9 cellular contexts compared by ENCODE assay signal in the genomic region with DNA sequence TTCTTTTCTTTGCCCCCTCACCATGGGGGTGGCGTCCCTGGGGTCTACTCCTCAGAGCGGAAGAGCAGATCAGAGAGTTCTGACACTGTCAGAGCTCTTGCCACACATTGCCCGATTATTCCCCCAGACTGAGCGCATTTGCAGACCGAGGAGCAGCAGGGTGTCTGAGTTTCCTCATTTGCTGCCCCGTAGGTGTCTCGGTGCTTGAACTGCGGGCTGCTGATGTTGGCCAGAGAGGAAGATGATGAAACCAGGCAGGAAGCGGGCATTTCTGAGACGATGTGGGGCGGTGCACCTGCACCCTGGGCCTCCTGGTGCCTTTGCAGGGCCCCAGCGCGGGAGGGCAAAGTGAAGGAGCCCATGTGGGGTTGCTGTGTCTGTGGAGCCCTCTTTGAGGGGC. TPM values are rescaled to one million over a fixed set of nuclear protein-coding genes. Genes with fewer than 3 reads are reported as not detected.
DNase-seq lines count a peak whose midpoint lies in the region; ATAC-seq and TF ChIP-seq lines count a peak whose summit lies in the region.
"Had no signal": no experiment of that assay in that cellular context is flagged by ENCODE, and none has a peak within 500 bp of the region (broad histone marks: within the 10 kb centered on the region; RNA-seq: fewer than 3 reads in every experiment).

No MANE protein-coding gene starts in this region.

- H4K20me1 ChIP-seq in OCI-LY3 (ENCODE audit: insufficient read depth, low read length): no peaks in the 10 kb centered on the region

- H3K27ac Mint-ChIP-seq in CD4-positive, alpha-beta T cell: peak overlapping the region; percentile 91

- H2AFZ ChIP-seq in OCI-LY3 (ENCODE audit: low read depth, low read length): peak overlapping the region; percentile 86

- H3K36me3 Mint-ChIP-seq in CD4-positive, alpha-beta T cell (ENCODE audit: low read depth): no peaks in the 10 kb centered on the region

- no peak for TF ChIP-seq CTCF in CD4-positive, alpha-beta T cell (IDR thresholded peaks at IDR 0.05)
- no peak for TF ChIP-seq CTCF in OCI-LY3 (IDR thresholded peaks at IDR 0.05; ENCODE audit: low read depth, low read length)
- peak; percentile 68 for TF ChIP-seq CTCF in neutrophil (IDR thresholded peaks at IDR 0.05)
- no peak for TF ChIP-seq CTCF in gastrocnemius medialis (IDR thresholded peaks at IDR 0.05 in 4 of 5, conservative IDR thresholded peaks at IDR 0.05 in 1 of 5)

- DNase-seq in CD4-positive, alpha-beta T cell: peak; percentile 32 to 66 (median 55)
- DNase-seq in activated gamma-delta T cell treated with Interleukin-2 at 50 U/mL for 16 hours (peak; percentile 66), foreskin melanocyte (no peak), D341Med (ENCODE audit: low spot score) (no peak), gastrocnemius medialis (no peak)

- no peaks in the 10 kb centered on the region for H3K36me3 ChIP-seq in OCI-LY3 (replicated peaks; ENCODE audit: low read depth, low read length)
- H3K36me3 ChIP-seq in neutrophil: no peaks in the 10 kb centered on the region
- H3K36me3 ChIP-seq in gastrocnemius medialis: no peaks in the 10 kb centered on the region

- POLR2A ChIA-PET in CD4-positive, alpha-beta T cell (lab: Charles Lee): interaction anchor here (1.0 to 7.8 kb wide), 4 partner anchors 10 to 56 kb away, joined by 3 to 104 read pairs (median 20); partner anchors contain the start of genes ARSG and SLC16A6

- H3K9ac ChIP-seq in OCI-LY3 (ENCODE audit: low read length): peak overlapping the region; percentile 79

- no peak for TF ChIP-seq POLR2A in gastrocnemius medialis (IDR thresholded peaks at IDR 0.05)

- H3K4me3 ChIP-seq in OCI-LY3 (ENCODE audit: low read length) (peak overlapping the region; percentile 74), neutrophil (ENCODE audit: low read depth in 1 of 2, low read length in 1 of 2) (peak overlapping the region; percentile 52 to 57), gastrocnemius medialis (no peak overlapping the region)

- no peaks in the 10 kb centered on the region for H3K9me3 ChIP-seq in CD4-positive, alpha-beta T cell (ENCODE audit: control insufficient read depth, low read length)
- H3K9me3 ChIP-seq in OCI-LY3 (ENCODE audit: insufficient read depth, low read length): no peaks in the 10 kb centered on the region
- no peaks in the 10 kb centered on the region for H3K9me3 ChIP-seq in neutrophil
- no peaks in the 10 kb centered on the region for H3K9me3 ChIP-seq in gastrocnemius medialis

- no peaks in the 10 kb centered on the region for H3K79me2 ChIP-seq in OCI-LY3 (ENCODE audit: low read length)

- peak; percentile 66 for ATAC-seq in CD4-positive, alpha-beta T cell (ENCODE audit: poor library complexity)
- ATAC-seq in GM21825 (IDR thresholded peaks at IDR 0.05; ENCODE audit: unreplicated experiment): peak; percentile 83
- ATAC-seq in gastrocnemius medialis: no peak

- in situ Hi-C loops in gastrocnemius medialis (cut with MboI; ENCODE audit: low sequenced_read_pairs in 4 of 4): no loop called here

- peak overlapping the region; percentile 75 for H3K4me3 Mint-ChIP-seq in CD4-positive, alpha-beta T cell

- H3K4me1 ChIP-seq in OCI-LY3 (ENCODE audit: low read length) (peaks cover 32% of the 10 kb centered on the region), neutrophil (ENCODE audit: control insufficient read depth in 1 of 2, insufficient read depth in 1 of 2, low read depth in 1 of 2, low read length in 1 of 2) (peaks cover 78 to 87% of the 10 kb centered on the region in 2 experiments), gastrocnemius medialis (peaks cover 0 to under 1% of the 10 kb centered on the region in 2 donors)

- peak overlapping the region; percentile 85 for H3K4me2 ChIP-seq in OCI-LY3 (ENCODE audit: low read length)

- H3K27me3 ChIP-seq in CD4-positive, alpha-beta T cell (ENCODE audit: control insufficient read depth, insufficient read depth, low read length): no peaks in the 10 kb centered on the region
- H3K27me3 ChIP-seq in OCI-LY3 (ENCODE audit: low read depth, low read length) (no peaks in the 10 kb centered on the region), neutrophil (no peaks in the 10 kb centered on the region), gastrocnemius medialis (no peaks in the 10 kb centered on the region)

- H3K9me3 Mint-ChIP-seq in CD4-positive, alpha-beta T cell: no peaks in the 10 kb centered on the region

- CTCF ChIA-PET in CD4-positive, alpha-beta T cell (lab: Charles Lee): interaction anchor here (1.1 kb wide), 1 partner anchor 174 kb away, joined by 4 read pairs; no protein-coding TSS in a partner anchor

- intact Hi-C loops in CD4-positive, alpha-beta T cell (cut with DNase I, micrococcal nuclease): loop anchor here in 1 of 2 experiments (5.0 kb wide), 1 partner anchor 49 kb away; no protein-coding TSS in a partner anchor
- intact Hi-C loops in gastrocnemius medialis (cut with DNase I; ENCODE audit: low total_unique reads): no loop called here

- peak overlapping the region; percentile 69 for H3K27ac ChIP-seq in CD4-positive, alpha-beta T cell (ENCODE audit: low read depth, low read length)
- H3K27ac ChIP-seq in OCI-LY3 (ENCODE audit: low read length) (peak overlapping the region; percentile 88), neutrophil (peak overlapping the region; percentile 99), gastrocnemius medialis (no peak overlapping the region)
- H3K27ac ChIP-seq: C4-2B had no signal

- H3K27me3 Mint-ChIP-seq in CD4-positive, alpha-beta T cell: no peaks in the 10 kb centered on the region

- peaks cover 75% of the 10 kb centered on the region for H3K4me1 Mint-ChIP-seq in CD4-positive, alpha-beta T cell (ENCODE audit: low read depth)

RNA-seq across cellular contexts. Expression of gene ARSG, which starts 55.2 kb away (rescaled TPM):
- total RNA-seq in CD4-positive, alpha-beta T cell: 10 to 100 TPM; 13.8 to 16.0 TPM
- total RNA-seq in gastrocnemius medialis: 1 to 10 TPM; 3.3 to 6.1 (median 5.4) TPM

RNA-seq across cellular contexts. Expression of gene SLC16A6, which starts 55.5 kb away (rescaled TPM):
- 1 to 10 TPM; 7.7 to 9.5 TPM for total RNA-seq in CD4-positive, alpha-beta T cell
- 1 to 10 TPM in 3 of 4 donors, under 1 TPM in 1; 0.66 to 7.1 (median 3.8) TPM for total RNA-seq in gastrocnemius medialis

Comparison
In these comparisons a context has a peak if more than half of its experiments do, and no peak if none do; other contexts are left out.
1. ATAC-seq: peak in CD4-positive, alpha-beta T cell (single experiment) and GM21825 (single experiment); none in gastrocnemius medialis (0 of 2).
2. DNase-seq: peak in CD4-positive, alpha-beta T cell (10 of 10) and activated gamma-delta T cell treated with Interleukin-2 at 50 U/mL for 16 hours (single experiment); none in foreskin melanocyte (single experiment), D341Med (single experiment) and gastrocnemius medialis (0 of 2).
3. H3K27ac ChIP-seq: peak in CD4-positive, alpha-beta T cell (single experiment), OCI-LY3 (single experiment) and neutrophil (single experiment); none in gastrocnemius medialis (0 of 4).
4. H3K4me3 ChIP-seq: peak in OCI-LY3 (single experiment) and neutrophil (2 of 2); none in gastrocnemius medialis (0 of 4).